1 cellular context compared by ENCODE assay signal in genomic region chr19:3612901-3613741, GRCh38.
A peak's percentile ranks its signal among the peaks of the same experiment; 100 is the strongest.
TF ChIP-seq lines count a peak whose summit lies in the region.

No MANE protein-coding gene starts in this region.

TF ChIP-seq in K562, 482 proteins besides CTCF, POLR2A, EP300 and RAD21 (continued from another document and continues in another):
- TF ChIP-seq CREB3L1 (IDR thresholded peaks at IDR 0.05; ENCODE audit: borderline replicate concordance, low read depth) (peak; percentile 42; the same call in 1 of the 2 replicates), DACH1 (IDR thresholded peaks at IDR 0.05; ENCODE audit: partially characterized antibody) (no peak), CCAR2 (IDR thresholded peaks at IDR 0.05; ENCODE audit: low read depth, low read length) (no peak), PBX2 (CRISPR knock-in tag; IDR thresholded peaks at IDR 0.05; ENCODE audit: low read depth) (no peak), PBX2 (tag; conservative IDR thresholded peaks at IDR 0.05; ENCODE audit: low read depth) (no peak), MXI1 (IDR thresholded peaks at IDR 0.05; ENCODE audit: low read depth, low read length) (no peak), ELK1 (CRISPR knock-in tag; IDR thresholded peaks at IDR 0.05) (no peak), MAFF (IDR thresholded peaks at IDR 0.05; ENCODE audit: low read length) (no peak), ZNF655 (CRISPR knock-in tag; IDR thresholded peaks at IDR 0.05) (no peak), TCF3 (CRISPR knock-in tag; IDR thresholded peaks at IDR 0.05) (no peak), OTX1 (CRISPR knock-in tag; IDR thresholded peaks at IDR 0.05) (no peak), ETS1 (conservative IDR thresholded peaks at IDR 0.05; ENCODE audit: control insufficient read depth, low read depth, low read length) (no peak; the same call in 1 of the 2 replicates), ARID1B (IDR thresholded peaks at IDR 0.05) (no peak), ZC3H11A (IDR thresholded peaks at IDR 0.05; ENCODE audit: low read depth, low read length) (no peak), NFYB (IDR thresholded peaks at IDR 0.05; ENCODE audit: extremely low read depth, insufficient read length) (no peak), ZNF699 (CRISPR knock-in tag; IDR thresholded peaks at IDR 0.05; ENCODE audit: insufficient replicate concordance) (no peak), L3MBTL2 (IDR thresholded peaks at IDR 0.05) (peak; percentile 99), EWSR1 (IDR thresholded peaks at IDR 0.05; ENCODE audit: borderline replicate concordance, low read depth, partially characterized antibody) (no peak), TBP (optimal IDR thresholded peaks at IDR 0.05; ENCODE audit: low read depth, low read length) (peak; percentile 40), NR4A1 (CRISPR knock-in tag; IDR thresholded peaks at IDR 0.05) (no peak), NR4A1 (tag; IDR thresholded peaks at IDR 0.05) (peak; percentile 82; the same call in 1 of the 2 replicates), IRF2 (CRISPR knock-in tag; IDR thresholded peaks at IDR 0.05) (no peak), BRD9 (IDR thresholded peaks at IDR 0.05; ENCODE audit: low read depth, partially characterized antibody) (no peak), POLR3G (IDR thresholded peaks at IDR 0.05; ENCODE audit: extremely low read depth, insufficient read length, insufficient replicate concordance) (no peak), HMGN3 (IDR thresholded peaks at IDR 0.05; ENCODE audit: borderline replicate concordance, extremely low read depth, insufficient read length, low read depth, low read length) (no peak), ZNF280A (IDR thresholded peaks at IDR 0.05; ENCODE audit: low read depth, partially characterized antibody) (no peak), STAT5A (IDR thresholded peaks at IDR 0.05; ENCODE audit: borderline replicate concordance, low read length) (no peak), NFATC3 (IDR thresholded peaks at IDR 0.05) (no peak), TEAD4 (IDR thresholded peaks at IDR 0.05; ENCODE audit: low read length) (no peak), TEAD4 (CRISPR knock-in tag; IDR thresholded peaks at IDR 0.05; ENCODE audit: borderline replicate concordance) (no peak), SREBF2 (CRISPR knock-in tag; IDR thresholded peaks at IDR 0.05) (no peak), FOXO4 (CRISPR knock-in tag; IDR thresholded peaks at IDR 0.05) (no peak), ZNF395 (CRISPR knock-in tag; IDR thresholded peaks at IDR 0.05) (peak; percentile 72; the same call in 1 of the 2 replicates), ZBTB34 (CRISPR knock-in tag; IDR thresholded peaks at IDR 0.05) (peak; percentile 20; the same call in 1 of the 2 replicates), HDGF (IDR thresholded peaks at IDR 0.05) (no peak), SRSF1 (IDR thresholded peaks at IDR 0.05; ENCODE audit: low read depth, low read length) (no peak), RBM39 (optimal IDR thresholded peaks at IDR 0.05; ENCODE audit: low read depth, low read length) (no peak), KLF10 (CRISPR knock-in tag; IDR thresholded peaks at IDR 0.05) (no peak), ID3 (CRISPR knock-in tag; IDR thresholded peaks at IDR 0.05) (no peak), ID3 (tag; IDR thresholded peaks at IDR 0.05) (no peak), RNF219 (CRISPR knock-in tag; IDR thresholded peaks at IDR 0.05) (no peak), STAT5B (CRISPR knock-in tag; IDR thresholded peaks at IDR 0.05) (no peak), ATF4 (CRISPR knock-in tag; IDR thresholded peaks at IDR 0.05) (no peak), HES1 (IDR thresholded peaks at IDR 0.05; ENCODE audit: low read depth) (peak; percentile 87), CBFA2T3 (IDR thresholded peaks at IDR 0.05) (no peak), KAT8 (IDR thresholded peaks at IDR 0.05; ENCODE audit: low read depth) (no peak)
